ENCODE assay signal across 8 cellular contexts in genomic region chr2:17538022-17538843, GRCh38. TPM values are rescaled to one million over a fixed set of nuclear protein-coding genes. Genes with fewer than 3 reads are reported as not detected.
DNase-seq lines count a peak whose midpoint lies in the region; ATAC-seq and TF ChIP-seq lines count a peak whose summit lies in the region.

No MANE protein-coding gene starts in this region.

- TF ChIP-seq CTCF in mammary epithelial cell (conservative IDR thresholded peaks at IDR 0.05 in 1 of 2, IDR thresholded peaks at IDR 0.05 in 1 of 2; ENCODE audit: extremely low read depth in 1 of 2, insufficient read depth in 1 of 2, low read depth in 1 of 2, low read length in 2 of 2) (no peak), lower leg skin (IDR thresholded peaks at IDR 0.05) (no peak)

- peak overlapping the region; percentile 95 for H3K27ac ChIP-seq in mammary epithelial cell (ENCODE audit: insufficient read depth, low read depth, low read length)

- H3K4me3 ChIP-seq in mammary epithelial cell (replicated peaks in 1 of 3; ENCODE audit: insufficient read depth in 1 of 3, low read depth in 2 of 3, low read length in 3 of 3): peak overlapping the region; percentile 56 to 85 (median 72)
- H3K4me3 ChIP-seq in lower leg skin (ENCODE audit: low read depth, poor library complexity, severe bottlenecking): peak overlapping the region; percentile 23

- no peak for TF ChIP-seq POLR2A in lower leg skin (IDR thresholded peaks at IDR 0.05)

- H3K36me3 ChIP-seq in mammary epithelial cell (ENCODE audit: insufficient read depth, low read length): no peaks in the 10 kb centered on the region

- CTCF ChIA-PET in mammary epithelial cell (lab: Charles Lee; ENCODE audit: low non-redundant PET): no interaction called here

- peaks cover 24% of the 10 kb centered on the region for H3K4me1 ChIP-seq in mammary epithelial cell (ENCODE audit: insufficient read depth, low read length)

- intact Hi-C loops in mammary epithelial cell (cut with micrococcal nuclease) (loop anchor here (2.0 kb wide), 1 partner anchor 83 kb away; no protein-coding TSS in a partner anchor), lower leg skin (cut with DNase I; ENCODE audit: low total_unique reads) (no loop called here)

- dilution Hi-C loops in mammary epithelial cell (cut with HindIII; ENCODE audit: low sequenced_read_pairs): no loop called here

- peak overlapping the region; percentile 93 for H3K4me2 ChIP-seq in mammary epithelial cell (ENCODE audit: insufficient read depth, low read depth, low read length)

- peak overlapping the region; percentile 94 for H2AFZ ChIP-seq in mammary epithelial cell (ENCODE audit: low read depth, low read length)

- in situ Hi-C loops in mammary epithelial cell (cut with MboI; ENCODE audit: low sequenced_read_pairs in 2 of 2): loop anchor here in 1 of 2 donors (10.0 kb wide), 1 partner anchor 63 kb away; no protein-coding TSS in a partner anchor

- no peaks in the 10 kb centered on the region for H4K20me1 ChIP-seq in mammary epithelial cell (ENCODE audit: insufficient read depth, low read length)

- H3K9ac ChIP-seq in mammary epithelial cell (ENCODE audit: insufficient read depth, low read length): peak overlapping the region; percentile 95

- DNase-seq in mammary epithelial cell (peak; percentile 14), lower leg skin (ENCODE audit: low spot score in 2 of 2) (no peak), A172 (ENCODE audit: low spot score) (no peak), AML-193 (lab: John Stamatoyannopoulos, UW) (no peak), NCI-H774 (lab: John Stamatoyannopoulos, UW) (no peak)
- DNase-seq in stimulated activated naive CD4-positive, alpha-beta T cell treated with Interleukin-2 at 50 U/mL for 16 hours (lab: John Stamatoyannopoulos, UW): no peak

- H3K79me2 ChIP-seq in mammary epithelial cell (ENCODE audit: insufficient read depth, low read length): peaks cover 23% of the 10 kb centered on the region

- BruUV-seq in mammary epithelial cell (replicated peaks; lab: Mats Ljungman, UMichigan): no TSS peak

- no peaks in the 10 kb centered on the region for H3K9me3 ChIP-seq in mammary epithelial cell (replicated peaks; ENCODE audit: insufficient read depth, low read length)

- ATAC-seq in GM18867 (IDR thresholded peaks at IDR 0.05; ENCODE audit: unreplicated experiment): peak; percentile 27
- ATAC-seq in HG03103 (IDR thresholded peaks at IDR 0.05; ENCODE audit: low read depth, unreplicated experiment): peak; percentile 29

- H3K27me3 ChIP-seq in mammary epithelial cell (ENCODE audit: insufficient read depth, low read length): no peaks in the 10 kb centered on the region

- WGBS in mammary epithelial cell (ENCODE audit: low coverage, missing lambda C conversion rate): 6% methylated on average over 29 of the region's 30 CpGs
- 3% methylated on average over 30 of the region's 30 CpGs for WGBS in lower leg skin, 2 donors

RNA-seq across cellular contexts. Expression of gene VSNL1, which starts 2.3 kb away (rescaled TPM):
- total RNA-seq in mammary epithelial cell (10 to 100 TPM; 15.7 to 20.0 TPM), lower leg skin (10 to 100 TPM in 2 of 4 donors, 1 to 10 TPM in 2; 4.9 to 17.7 (median 9.5) TPM)
- 40.4 TPM for polyA plus RNA-seq in mammary epithelial cell
- 15.3 TPM for polyA minus RNA-seq in mammary epithelial cell
- total RNA-seq in A172 (2014; rRNA removed; shearing (Covaris generic)): not detected in 2 replicates

RNA-seq across cellular contexts. Expression of gene RAD51AP2, which starts 20.0 kb away (rescaled TPM):
- under 1 TPM; 0.17 to 0.24 TPM for total RNA-seq in mammary epithelial cell
- 0.02 TPM for polyA plus RNA-seq in mammary epithelial cell
- polyA minus RNA-seq in mammary epithelial cell: not detected
- total RNA-seq in lower leg skin: under 1 TPM in 3 of 4 donors, not detected in 1; 0.15 to 0.30 (median 0.23) TPM
- 0.17 TPM in 1 of 2 replicates, not detected in the other for total RNA-seq in A172 (2014; rRNA removed; shearing (Covaris generic))
